19 cellular contexts compared by ENCODE assay signal in the genomic region with DNA sequence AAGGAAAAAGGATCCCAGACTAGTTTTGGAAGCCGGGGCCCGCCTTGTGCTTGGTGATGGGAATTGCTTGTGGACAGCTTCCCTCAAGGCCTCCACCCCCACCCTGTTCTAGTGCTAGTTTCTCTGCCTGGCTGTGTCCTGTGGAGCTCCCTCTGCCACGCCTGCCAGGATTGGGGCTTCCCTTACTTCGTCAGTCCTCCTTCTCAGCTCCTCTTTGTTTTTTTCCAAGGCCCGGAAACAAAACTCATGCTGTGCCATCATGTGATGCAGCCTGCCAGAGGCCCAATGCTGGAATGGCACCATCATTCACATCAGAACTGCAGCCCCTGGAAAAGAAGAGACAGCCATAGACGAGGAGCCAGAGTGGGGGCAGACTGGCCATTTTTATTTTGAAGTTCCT. TPM values are rescaled to one million over a fixed set of nuclear protein-coding genes. Genes with fewer than 3 reads are reported as not detected.
A peak's percentile ranks its signal among the peaks of the same experiment; 100 is the strongest.
DNase-seq lines count a peak whose midpoint lies in the region; ATAC-seq and TF ChIP-seq lines count a peak whose summit lies in the region.
"Had no signal": no experiment of that assay in that cellular context is flagged by ENCODE, and none has a peak within 500 bp of the region (broad histone marks: within the 10 kb centered on the region; RNA-seq: fewer than 3 reads in every experiment).

No MANE protein-coding gene starts in this region.

- H3K36me3 ChIP-seq in PC-9 (ENCODE audit: low read depth) = peaks cover 42% of the 10 kb centered on the region

- no peaks in the 10 kb centered on the region; the same call in 1 of the 2 replicates for H4K20me1 ChIP-seq in PC-9 (ENCODE audit: insufficient read depth)

- no peak overlapping the region for H3K27ac ChIP-seq in PC-9
- H3K27ac ChIP-seq: C4-2B, esophagus squamous epithelium, prostate gland had no signal

- no peak for TF ChIP-seq CTCF in osteocyte (IDR thresholded peaks at IDR 0.05)
- TF ChIP-seq CTCF in PC-9 (conservative IDR thresholded peaks at IDR 0.05) = no peak

- H3F3A ChIP-seq in PC-9 (ENCODE audit: insufficient read depth, low read depth) = peaks cover 13% of the 10 kb centered on the region; the same call in 1 of the 2 replicates

- POLR2A ChIA-PET in PC-9 (lab: Charles Lee; ENCODE audit: unreplicated experiment) = interaction anchor here (0.7 to 0.8 kb wide), 3 partner anchors 34 to 141 kb away, joined by 4 to 7 read pairs (median 6); no protein-coding TSS in a partner anchor

- H3K27ac Mint-ChIP-seq in T-helper 17 cell (peak overlapping the region; percentile 21), osteocyte (ENCODE audit: unreplicated experiment) (peak overlapping the region; percentile 6)
- H3K27ac Mint-ChIP-seq: activated naive CD8-positive, alpha-beta T cell treated with anti-CD3 and anti-CD28 coated beads for 36 hours had no signal

- H3K9me2 ChIP-seq in PC-9 (ENCODE audit: insufficient read depth) = no peaks in the 10 kb centered on the region
- H3K9me2 ChIP-seq: SK-N-SH had no signal

- H3K27me3 ChIP-seq in PC-9 (ENCODE audit: insufficient read depth, low read depth) = no peaks in the 10 kb centered on the region
- H3K27me3 ChIP-seq: esophagus squamous epithelium had no signal

- H3K9me3 Mint-ChIP-seq in osteocyte (ENCODE audit: unreplicated experiment) = no peaks in the 10 kb centered on the region
- H3K9me3 Mint-ChIP-seq: activated naive CD8-positive, alpha-beta T cell treated with anti-CD3 and anti-CD28 coated beads for 36 hours; immature natural killer cell had no signal

- intact Hi-C loops in PC-9 (cut with micrococcal nuclease; ENCODE audit: unreplicated experiment) = loop anchor here (5.0 kb wide), 1 partner anchor 265 kb away; no protein-coding TSS in a partner anchor

- H3K36me3 Mint-ChIP-seq in T-helper 17 cell (ENCODE audit: low read depth) (peaks cover 9% of the 10 kb centered on the region), osteocyte (ENCODE audit: unreplicated experiment) (peaks cover 33% of the 10 kb centered on the region)

- no TSS peak for BruUV-seq in PC-9 (replicated peaks; lab: Mats Ljungman, UMichigan)

- no peak overlapping the region for H3K4me2 ChIP-seq in PC-9
- H3K4me2 ChIP-seq: SK-N-SH had no signal

- H3K4me1 Mint-ChIP-seq in T-helper 17 cell = peaks cover 2% of the 10 kb centered on the region
- H3K4me1 Mint-ChIP-seq in osteocyte (ENCODE audit: unreplicated experiment) = peaks cover 3% of the 10 kb centered on the region
- H3K4me1 Mint-ChIP-seq: activated naive CD8-positive, alpha-beta T cell treated with anti-CD3 and anti-CD28 coated beads for 36 hours had no signal

- no peaks in the 10 kb centered on the region for H3K4me1 ChIP-seq in PC-9 (replicated peaks; ENCODE audit: insufficient read depth)
- H3K4me1 ChIP-seq: prostate gland had no signal

- DNase-seq in Ammon's horn (ENCODE audit: low spot score) (peak; percentile 77), T-helper 17 cell (no peak), epidermal melanocyte (ENCODE audit: insufficient read length, low spot score) (peak; percentile 92), osteocyte (ENCODE audit: extremely low spot score, unreplicated experiment) (no peak), NCI-H2171 treated with DMSO at 0.1 percent for 48 hours (lab: John Stamatoyannopoulos, UW) (no peak), glomerular visceral epithelial cell (ENCODE audit: extremely low spot score) (no peak), PC-9 (no peak)
- DNase-seq in effector CD4-positive, alpha-beta T cell = no peak
- DNase-seq: activated CD8-positive, alpha-beta memory T cell treated with anti-CD3 and anti-CD28 coated beads for 24 hours; activated naive CD8-positive, alpha-beta T cell treated with anti-CD3 and anti-CD28 coated beads for 36 hours; esophagus squamous epithelium; immature natural killer cell; PC-3; SK-N-SH; small intestine; T1000 had no signal

- H3K27me3 Mint-ChIP-seq in T-helper 17 cell (no peaks in the 10 kb centered on the region), osteocyte (ENCODE audit: unreplicated experiment) (no peaks in the 10 kb centered on the region)
- H3K27me3 Mint-ChIP-seq: activated naive CD8-positive, alpha-beta T cell treated with anti-CD3 and anti-CD28 coated beads for 36 hours had no signal

- ATAC-seq in T-helper 17 cell = no peak
- ATAC-seq: activated CD4-positive, CD25-positive, alpha-beta regulatory T cell treated with anti-CD3 and anti-CD28 coated beads, Interleukin-2, amount 50 U/mL, for 24 hours; PC-3 had no signal

- H3K79me2 ChIP-seq in PC-9 (ENCODE audit: low read depth) = no peaks in the 10 kb centered on the region

- no peak overlapping the region for H3K4me3 ChIP-seq in PC-9
- H3K4me3 ChIP-seq: esophagus squamous epithelium, prostate gland had no signal

- H3K4me3 Mint-ChIP-seq in T-helper 17 cell (no peak overlapping the region), osteocyte (ENCODE audit: unreplicated experiment) (no peak overlapping the region)
- H3K4me3 Mint-ChIP-seq: activated naive CD8-positive, alpha-beta T cell treated with anti-CD3 and anti-CD28 coated beads for 36 hours; immature natural killer cell had no signal

- CTCF ChIA-PET in PC-9 (lab: Charles Lee) = interaction anchor here (0.6 kb wide), 1 partner anchor 800 kb away, joined by 9 read pairs; no protein-coding TSS in a partner anchor

- H3K9me3 ChIP-seq in T-helper 17 cell (ENCODE audit: control insufficient read depth, low read length, poor library complexity, severe bottlenecking) (no peaks in the 10 kb centered on the region), PC-9 (ENCODE audit: insufficient read depth, low read depth) (no peaks in the 10 kb centered on the region)
- H3K9me3 ChIP-seq: esophagus squamous epithelium, prostate gland, SK-N-SH had no signal

- H2AFZ ChIP-seq in PC-9 = no peak overlapping the region

RNA-seq across cellular contexts. Expression of a gene that starts 11.2 kb away (rescaled TPM):
- total RNA-seq in T-helper 17 cell = 10 to 100 TPM; 68.2 to 68.9 TPM
- total RNA-seq in osteocyte = 89.5 and 106 TPM in 2 replicates
- 109 and 142 TPM in 2 replicates for total RNA-seq in PC-9 (2021)

RNA-seq across cellular contexts. Expression of a gene that starts 22.8 kb away (rescaled TPM):
- total RNA-seq in T-helper 17 cell (under 1 TPM in 1 of 2 donors, not detected in 1; 0.45 TPM), osteocyte (not detected in 2 replicates), PC-9 (2021) (not detected in 2 replicates)
- total RNA-seq: PC-3 had no signal

Comparison
In these comparisons a context has a peak if more than half of its experiments do, and no peak if none do; other contexts are left out.
1. DNase-seq: peak in Ammon's horn (single experiment) and epidermal melanocyte (single experiment); none in T-helper 17 cell (0 of 3), osteocyte (single experiment), NCI-H2171 treated with DMSO at 0.1 percent for 48 hours (single experiment), effector CD4-positive, alpha-beta T cell (single experiment), glomerular visceral epithelial cell (single experiment) and PC-9 (0 of 2).